In genomic region chr22:44697423-44698179, GRCh38 we compare ENCODE assay signal across 8 cellular contexts. TPM values are rescaled to one million over a fixed set of nuclear protein-coding genes. Genes with fewer than 3 reads are reported as not detected.
A peak's percentile ranks its signal among the peaks of the same experiment; 100 is the strongest.
DNase-seq lines count a peak whose midpoint lies in the region; ATAC-seq and TF ChIP-seq lines count a peak whose summit lies in the region.

No MANE protein-coding gene starts in this region.

- no peaks in the 10 kb centered on the region for H3K27me3 ChIP-seq in colonic mucosa
- no peaks in the 10 kb centered on the region for H3K27me3 ChIP-seq in lung (ENCODE audit: control insufficient read depth, insufficient read depth)

- H3K36me3 ChIP-seq in colonic mucosa (no peaks in the 10 kb centered on the region), lung (ENCODE audit: control insufficient read depth in 2 of 2, insufficient read depth in 2 of 2, low read length in 2 of 2) (no peaks in the 10 kb centered on the region)

- TF ChIP-seq CTCF in colonic mucosa (IDR thresholded peaks at IDR 0.05) (peak; percentile 83), lung (IDR thresholded peaks at IDR 0.05; ENCODE audit: control extremely low read depth, extremely low read depth) (peak; percentile 90)

- H3K27ac ChIP-seq in colonic mucosa (no peak overlapping the region), lung (ENCODE audit: low read depth in 1 of 2, low read length in 1 of 2) (no peak overlapping the region)

- intact Hi-C loops in colonic mucosa (cut with DNase I) = loop anchor here (2.0 kb wide), 1 partner anchor 39 kb away; no protein-coding TSS in a partner anchor

- no peak overlapping the region for H3K4me3 ChIP-seq in colonic mucosa
- H3K4me3 ChIP-seq in lung = no peak overlapping the region

- H3K9ac ChIP-seq in colonic mucosa (ENCODE audit: low read depth in 2 of 2, low read length in 2 of 2) = no peak overlapping the region

- H3K4me1 ChIP-seq in colonic mucosa = peaks cover 5% of the 10 kb centered on the region
- peaks cover 0 to 11% of the 10 kb centered on the region in 2 donors for H3K4me1 ChIP-seq in lung (ENCODE audit: control insufficient read depth in 2 of 2, insufficient read depth in 2 of 2, low read length in 2 of 2)

- ATAC-seq in lung (ENCODE audit: insufficient read depth, low FRiP score) (peak; percentile 15), HG02970 (IDR thresholded peaks at IDR 0.05; ENCODE audit: low FRiP score, unreplicated experiment) (no peak)

- 27 to 36% methylated on average over 20 to 22 of the region's 22 CpGs for WGBS in lung, 2 donors

- DNase-seq in NCI-H146 (lab: John Stamatoyannopoulos, UW) (peak; percentile 66), NCI-H146 treated with DMSO at 0.1 percent for 48 hours (lab: John Stamatoyannopoulos, UW; ENCODE audit: unreplicated experiment) (no peak), NCI-H2171 (lab: John Stamatoyannopoulos, UW) (peak; percentile 34), colonic mucosa (peak; percentile 86), lung (ENCODE audit: low spot score) (peak; percentile 80)
- peak; percentile 84 for DNase-seq in activated CD4-positive, alpha-beta T cell treated with anti-CD3 and anti-CD28 coated beads, Interleukin-2, amount 50 U/mL, for 1 hour
- peak; percentile 59 for DNase-seq in stimulated activated CD8-positive, alpha-beta memory T cell treated with anti-CD3 and anti-CD28 coated beads, Interleukin-12 subunit alpha, Interleukin-12 subunit beta, amount 100 ng/mL, for 24 hours (ENCODE audit: extremely low read depth)

- H3K9me3 ChIP-seq in colonic mucosa = no peaks in the 10 kb centered on the region
- H3K9me3 ChIP-seq in lung (ENCODE audit: control insufficient read depth in 2 of 2, insufficient read depth in 1 of 2, low read length in 1 of 2) = no peaks in the 10 kb centered on the region

RNA-seq across cellular contexts. Expression of gene PRR5, which starts 4.4 kb away (rescaled TPM):
- 10 to 100 TPM; 21.2 to 45.8 TPM for total RNA-seq in colonic mucosa
- total RNA-seq in lung = 10 to 100 TPM; 11.8 to 17.3 TPM
- 10 to 100 TPM in 1 of 2 donors, 1 to 10 TPM in 1; 9.1 to 10.4 TPM for polyA plus RNA-seq in lung

RNA-seq across cellular contexts. Expression of gene ARHGAP8, which starts 54.8 kb away (rescaled TPM):
- total RNA-seq in colonic mucosa (10 to 100 TPM; 38.4 to 69.9 TPM), lung (10 to 100 TPM; 12.1 to 20.9 TPM)
- 10 to 100 TPM in 1 of 2 donors, 1 to 10 TPM in 1; 6.8 to 21.6 TPM for polyA plus RNA-seq in lung
